27 cellular contexts compared by ENCODE assay signal in genomic region chr7:157770716-157771320, GRCh38.
"Had no signal": no experiment of that assay in that cellular context is flagged by ENCODE, and none has a peak within 500 bp of the region (broad histone marks: within the 10 kb centered on the region; RNA-seq: fewer than 3 reads in every experiment).

No MANE protein-coding gene starts in this region.

- ATAC-seq: activated CD8-positive, alpha-beta T cell treated with anti-CD3 and anti-CD28 coated beads for 36 hours; body of pancreas; Panc1 had no signal

- H3K4me3 Mint-ChIP-seq: activated CD4-positive, alpha-beta T cell treated with anti-CD3 and anti-CD28 coated beads, Interleukin-2, amount 10 ng/mL, durations not matched to agents 24 days and 14 days; activated CD8-positive, alpha-beta T cell treated with anti-CD3 and anti-CD28 coated beads for 36 hours; activated naive CD4-positive, alpha-beta T cell treated with anti-CD3 and anti-CD28 coated beads, Interleukin-2, amount 50 U/mL, for 24 hours; activated naive CD8-positive, alpha-beta T cell treated with anti-CD3 and anti-CD28 coated beads, Interleukin-2, amount 10 ng/mL, durations not matched to agents 7 days and 5 days; activated T-cell treated with anti-CD3 and anti-CD28 coated beads, Interleukin-2, amount 50 U/mL, for 24 hours had no signal

- H3K4me3 ChIP-seq: body of pancreas, breast epithelium had no signal

- H3K27ac Mint-ChIP-seq: activated CD4-positive, alpha-beta T cell treated with anti-CD3 and anti-CD28 coated beads, Interleukin-2, amount 10 ng/mL, durations not matched to agents 24 days and 14 days; activated CD8-positive, alpha-beta T cell treated with anti-CD3 and anti-CD28 coated beads for 36 hours; activated naive CD4-positive, alpha-beta T cell treated with anti-CD3 and anti-CD28 coated beads, Interleukin-2, amount 50 U/mL, for 24 hours; activated naive CD8-positive, alpha-beta T cell treated with anti-CD3 and anti-CD28 coated beads, Interleukin-2, amount 10 ng/mL, durations not matched to agents 7 days and 5 days; activated T-cell treated with anti-CD3 and anti-CD28 coated beads, Interleukin-2, amount 50 U/mL, for 24 hours; activated T-helper 2 cell treated with anti-CD3 and anti-CD28 coated beads, Interferon-gamma antibody, Interleukin-2, Interleukin-4, amounts not matched to agents 10 μg/mL and 5 μg/mL and 100 μg/mL, durations not matched to agents 14 hours and 24 hours and 36 hours had no signal

- H3K9me3 ChIP-seq: body of pancreas had no signal

- H3K27me3 Mint-ChIP-seq: activated CD4-positive, alpha-beta T cell treated with anti-CD3 and anti-CD28 coated beads, Interleukin-2, amount 10 ng/mL, durations not matched to agents 24 days and 14 days; activated naive CD4-positive, alpha-beta T cell treated with anti-CD3 and anti-CD28 coated beads, Interleukin-2, amount 50 U/mL, for 24 hours; activated naive CD8-positive, alpha-beta T cell treated with anti-CD3 and anti-CD28 coated beads, Interleukin-2, amount 10 ng/mL, durations not matched to agents 7 days and 5 days had no signal

- H3K36me3 Mint-ChIP-seq: activated naive CD4-positive, alpha-beta T cell treated with anti-CD3 and anti-CD28 coated beads, Interleukin-2, amount 50 U/mL, for 24 hours had no signal

- H3K27me3 ChIP-seq: body of pancreas had no signal

- H3K4me2 ChIP-seq: KMS-11 had no signal

- H3K4me1 ChIP-seq: body of pancreas, breast epithelium had no signal

- H3K27ac ChIP-seq: body of pancreas, breast epithelium, KMS-11 had no signal

- H3K9me3 Mint-ChIP-seq: activated naive CD4-positive, alpha-beta T cell treated with anti-CD3 and anti-CD28 coated beads, Interleukin-2, amount 50 U/mL, for 24 hours had no signal

- H3K9ac ChIP-seq: KMS-11 had no signal

- H3K36me3 ChIP-seq: breast epithelium had no signal

- H3K4me1 Mint-ChIP-seq: activated CD4-positive, alpha-beta T cell treated with anti-CD3 and anti-CD28 coated beads, Interleukin-2, amount 10 ng/mL, durations not matched to agents 24 days and 14 days; activated naive CD4-positive, alpha-beta T cell treated with anti-CD3 and anti-CD28 coated beads, Interleukin-2, amount 50 U/mL, for 24 hours; activated naive CD8-positive, alpha-beta T cell treated with anti-CD3 and anti-CD28 coated beads, Interleukin-2, amount 10 ng/mL, durations not matched to agents 7 days and 5 days had no signal

- DNase-seq: activated CD4-positive, alpha-beta T cell treated with anti-CD3 and anti-CD28 coated beads, Interleukin-2, amount 10 ng/mL, durations not matched to agents 24 days and 14 days; activated CD4-positive, alpha-beta T cell treated with anti-CD3 and anti-CD28 coated beads, Interleukin-2, amount 50 U/mL, for 4 hours; activated CD8-positive, alpha-beta T cell treated with anti-CD3 and anti-CD28 coated beads for 36 hours; activated gamma-delta T cell; activated naive CD4-positive, alpha-beta T cell treated with Interleukin-2 at 50 U/mL for 16 hours; activated naive CD8-positive, alpha-beta T cell treated with anti-CD3 and anti-CD28 coated beads, Interleukin-2, amount 10 ng/mL, durations not matched to agents 7 days and 5 days; activated T-cell treated with anti-CD3 and anti-CD28 coated beads, Interleukin-2, amount 50 U/mL, for 24 hours; amygdala; body of pancreas; NCI-H1092 treated with DMSO at 0.1 percent for 48 hours; NCI-H1417; NCI-H146; NCI-H187; NCI-H2029 treated with DMSO at 0.1 percent for 48 hours; NCI-H2107; NCI-H2171; NCI-H510A; NCI-H526; NCI-H748 treated with DMSO at 0.1 percent for 48 hours; NK-92 treated with Interleukin-12 subunit alpha and Interleukin-12 subunit beta, amount 100 ng/mL, for 24 hours; OCI-M1; SIG-M5 had no signal
